Comparison of ENCODE assay signal across 19 cellular contexts in genomic region chr1:114707604-114708003, GRCh38. TPM values are rescaled to one million over a fixed set of nuclear protein-coding genes. Genes with fewer than 3 reads are reported as not detected.
DNase-seq lines count a peak whose midpoint lies in the region; ATAC-seq and TF ChIP-seq lines count a peak whose summit lies in the region.
"Had no signal": no experiment of that assay in that cellular context is flagged by ENCODE, and none has a peak within 500 bp of the region (broad histone marks: within the 10 kb centered on the region; RNA-seq: fewer than 3 reads in every experiment).

No MANE protein-coding gene starts in this region.

- H3K27ac Mint-ChIP-seq in activated T-cell treated with anti-CD3 and anti-CD28 coated beads, Interleukin-2, amount 50 U/mL, for 72 hours: peak overlapping the region; percentile 25
- peak overlapping the region; percentile 47 for H3K27ac Mint-ChIP-seq in T-helper 17 cell
- H3K27ac Mint-ChIP-seq: CD8-positive, alpha-beta T cell; H9 had no signal

- no peaks in the 10 kb centered on the region for H3K36me3 ChIP-seq in MM.1S (replicated peaks; ENCODE audit: insufficient read depth, low read length)

- ATAC-seq in activated T-cell treated with anti-CD3 and anti-CD28 coated beads, Interleukin-2, amount 50 U/mL, for 72 hours (replicated peaks in 1 of 2): no peak
- no peak for ATAC-seq in activated T-cell treated with anti-CD3 and anti-CD28 coated beads, Interleukin-2, amount 50 U/mL, for 4 hours
- no peak for ATAC-seq in T-helper 17 cell
- ATAC-seq: CD8-positive, alpha-beta T cell; GM12878 had no signal

- no peak overlapping the region for H3K4me3 ChIP-seq in MM.1S (ENCODE audit: low read length)
- H3K4me3 ChIP-seq: BLaER1, GM12878 had no signal

- no peak overlapping the region for H3K4me3 Mint-ChIP-seq in activated T-cell treated with anti-CD3 and anti-CD28 coated beads, Interleukin-2, amount 50 U/mL, for 72 hours
- no peak overlapping the region for H3K4me3 Mint-ChIP-seq in activated T-cell treated with anti-CD3 and anti-CD28 coated beads, Interleukin-2, amount 50 U/mL, for 4 hours
- peak overlapping the region; percentile 9 for H3K4me3 Mint-ChIP-seq in T-helper 17 cell
- H3K4me3 Mint-ChIP-seq: CD8-positive, alpha-beta T cell; H9 had no signal

- peaks cover 5 to 19% of the 10 kb centered on the region in 2 donors for H3K36me3 Mint-ChIP-seq in activated T-cell treated with anti-CD3 and anti-CD28 coated beads, Interleukin-2, amount 50 U/mL, for 72 hours (ENCODE audit: insufficient read depth in 2 of 2)
- peaks cover 32% of the 10 kb centered on the region for H3K36me3 Mint-ChIP-seq in activated T-cell treated with anti-CD3 and anti-CD28 coated beads, Interleukin-2, amount 50 U/mL, for 4 hours (ENCODE audit: insufficient read depth)
- peaks cover 3% of the 10 kb centered on the region for H3K36me3 Mint-ChIP-seq in T-helper 17 cell (ENCODE audit: low read depth)

- peak overlapping the region; percentile 38; the same call in 1 of the 2 replicates for H3K9ac ChIP-seq in MM.1S (ENCODE audit: low read length)
- H3K9ac ChIP-seq: BLaER1 had no signal

- no peaks in the 10 kb centered on the region for H3K4me1 Mint-ChIP-seq in activated T-cell treated with anti-CD3 and anti-CD28 coated beads, Interleukin-2, amount 50 U/mL, for 72 hours (ENCODE audit: low read depth)
- no peaks in the 10 kb centered on the region for H3K4me1 Mint-ChIP-seq in activated T-cell treated with anti-CD3 and anti-CD28 coated beads, Interleukin-2, amount 50 U/mL, for 4 hours (ENCODE audit: low read depth)
- no peaks in the 10 kb centered on the region for H3K4me1 Mint-ChIP-seq in T-helper 17 cell
- H3K4me1 Mint-ChIP-seq: H9 had no signal

- peak overlapping the region; percentile 32; the same call in 1 of the 2 replicates for H3K4me2 ChIP-seq in MM.1S (ENCODE audit: low read depth, low read length)
- H3K4me2 ChIP-seq: BLaER1 had no signal

- no peak overlapping the region for H2AFZ ChIP-seq in MM.1S (ENCODE audit: low read length)

- TF ChIP-seq CTCF in MM.1S (IDR thresholded peaks at IDR 0.05; ENCODE audit: low read length): no peak

- no peaks in the 10 kb centered on the region for H3K27me3 Mint-ChIP-seq in activated T-cell treated with anti-CD3 and anti-CD28 coated beads, Interleukin-2, amount 50 U/mL, for 72 hours (ENCODE audit: low read depth)
- no peaks in the 10 kb centered on the region for H3K27me3 Mint-ChIP-seq in activated T-cell treated with anti-CD3 and anti-CD28 coated beads, Interleukin-2, amount 50 U/mL, for 4 hours (ENCODE audit: low read depth)
- H3K27me3 Mint-ChIP-seq in T-helper 17 cell: no peaks in the 10 kb centered on the region

- H4K20me1 ChIP-seq in MM.1S (ENCODE audit: insufficient read depth, low read length): no peaks in the 10 kb centered on the region

- DNase-seq in activated T-cell treated with anti-CD3 and anti-CD28 coated beads, Interleukin-2, amount 50 U/mL, for 72 hours: no peak
- no peak for DNase-seq in activated T-cell treated with anti-CD3 and anti-CD28 coated beads, Interleukin-2, amount 50 U/mL, for 4 hours
- peak; percentile 66 for DNase-seq in MM.1S
- DNase-seq in T-helper 17 cell: no peak
- no peak for DNase-seq in H4 (ENCODE audit: low spot score)
- DNase-seq in stimulated activated CD4-positive, alpha-beta T cell treated with anti-CD3 and anti-CD28 coated beads, Interleukin-2, amount 100 ng/mL, for 48 hours: no peak
- no peak for DNase-seq in activated effector memory CD4-positive, alpha-beta T cell treated with Interleukin-2 at 50 U/mL for 16 hours
- DNase-seq: 8988T; CD8-positive, alpha-beta T cell; DMS 273 treated with DMSO at 0.1 percent for 48 hours; DMS53; DND-41; EL; GOT3; H9 had no signal

- H3K9me3 ChIP-seq in MM.1S (replicated peaks; ENCODE audit: insufficient read depth, low read length) (no peaks in the 10 kb centered on the region), T-helper 17 cell (ENCODE audit: control insufficient read depth, low read length, poor library complexity, severe bottlenecking) (no peaks in the 10 kb centered on the region)
- H3K9me3 ChIP-seq: BLaER1 had no signal

- no peaks in the 10 kb centered on the region for H3K27me3 ChIP-seq in MM.1S (replicated peaks; ENCODE audit: insufficient read depth, low read length)
- H3K27me3 ChIP-seq: BLaER1 had no signal

- no peaks in the 10 kb centered on the region for H3K9me2 ChIP-seq in MM.1S (replicated peaks; ENCODE audit: insufficient read depth, low read length)

- peaks cover 36% of the 10 kb centered on the region for H3F3A ChIP-seq in MM.1S (ENCODE audit: insufficient read depth, low read length)

- H3K79me2 ChIP-seq in MM.1S (ENCODE audit: low read length): peaks cover 26% of the 10 kb centered on the region

- H3K9me3 Mint-ChIP-seq in activated T-cell treated with anti-CD3 and anti-CD28 coated beads, Interleukin-2, amount 50 U/mL, for 72 hours: no peaks in the 10 kb centered on the region
- H3K9me3 Mint-ChIP-seq in activated T-cell treated with anti-CD3 and anti-CD28 coated beads, Interleukin-2, amount 50 U/mL, for 4 hours: no peaks in the 10 kb centered on the region
- H3K9me3 Mint-ChIP-seq: CD8-positive, alpha-beta T cell; H9 had no signal

- peaks cover 50% of the 10 kb centered on the region for H3K4me1 ChIP-seq in MM.1S (ENCODE audit: low read length)

- peak overlapping the region; percentile 86 for H3K27ac ChIP-seq in MM.1S (ENCODE audit: low read length)
- H3K27ac ChIP-seq: BLaER1 had no signal

RNA-seq across cellular contexts. Expression of gene NRAS, which starts 9.0 kb away (rescaled TPM):
- total RNA-seq in activated T-cell treated with anti-CD3 and anti-CD28 coated beads, Interleukin-2, amount 50 U/mL, for 72 hours: 10 to 100 TPM; 63.8 to 73.6 TPM
- total RNA-seq in activated T-cell treated with anti-CD3 and anti-CD28 coated beads, Interleukin-2, amount 50 U/mL, for 4 hours: 10 to 100 TPM; 64.5 to 70.3 (median 67.6) TPM
- 10 to 100 TPM; 24.3 to 32.5 TPM for total RNA-seq in T-helper 17 cell
- 45.0 and 52.6 TPM in 2 replicates for total RNA-seq in H4 (2014; rRNA removed; shearing (Covaris generic))

RNA-seq across cellular contexts. Expression of gene AMPD1, which starts 12.3 kb away (rescaled TPM):
- under 1 TPM in 1 of 2 donors, not detected in 1; 0.17 TPM for total RNA-seq in activated T-cell treated with anti-CD3 and anti-CD28 coated beads, Interleukin-2, amount 50 U/mL, for 72 hours
- total RNA-seq in activated T-cell treated with anti-CD3 and anti-CD28 coated beads, Interleukin-2, amount 50 U/mL, for 4 hours: not detected
- total RNA-seq in T-helper 17 cell: not detected
- total RNA-seq in H4 (2014; rRNA removed; shearing (Covaris generic)): not detected in 2 replicates
- total RNA-seq: CD8-positive, alpha-beta T cell; G401; GM12878; H9; HT-29 had no signal

RNA-seq across cellular contexts. Expression of gene DENND2C, which starts 37.8 kb away (rescaled TPM):
- total RNA-seq in activated T-cell treated with anti-CD3 and anti-CD28 coated beads, Interleukin-2, amount 50 U/mL, for 72 hours: 1 to 10 TPM in 1 of 2 donors, under 1 TPM in 1; 0.88 to 2.2 TPM
- under 1 TPM; 0.20 to 0.27 (median 0.21) TPM for total RNA-seq in activated T-cell treated with anti-CD3 and anti-CD28 coated beads, Interleukin-2, amount 50 U/mL, for 4 hours
- 1 to 10 TPM; 1.1 to 5.1 TPM for total RNA-seq in T-helper 17 cell
- total RNA-seq in H4 (2014; rRNA removed; shearing (Covaris generic)): 0.39 and 0.62 TPM in 2 replicates
- total RNA-seq: HT-29 had no signal

RNA-seq across cellular contexts. Expression of gene CSDE1, which starts 50.2 kb away (rescaled TPM):
- 100 to 1,000 TPM; 478 to 479 TPM for total RNA-seq in activated T-cell treated with anti-CD3 and anti-CD28 coated beads, Interleukin-2, amount 50 U/mL, for 72 hours
- total RNA-seq in activated T-cell treated with anti-CD3 and anti-CD28 coated beads, Interleukin-2, amount 50 U/mL, for 4 hours: 100 to 1,000 TPM; 460 to 486 (median 469) TPM
- total RNA-seq in T-helper 17 cell: 100 to 1,000 TPM; 627 to 703 TPM
- 331 and 429 TPM in 2 replicates for total RNA-seq in H4 (2014; rRNA removed; shearing (Covaris generic))
